8 cellular contexts compared by ENCODE assay signal in the genomic region with DNA sequence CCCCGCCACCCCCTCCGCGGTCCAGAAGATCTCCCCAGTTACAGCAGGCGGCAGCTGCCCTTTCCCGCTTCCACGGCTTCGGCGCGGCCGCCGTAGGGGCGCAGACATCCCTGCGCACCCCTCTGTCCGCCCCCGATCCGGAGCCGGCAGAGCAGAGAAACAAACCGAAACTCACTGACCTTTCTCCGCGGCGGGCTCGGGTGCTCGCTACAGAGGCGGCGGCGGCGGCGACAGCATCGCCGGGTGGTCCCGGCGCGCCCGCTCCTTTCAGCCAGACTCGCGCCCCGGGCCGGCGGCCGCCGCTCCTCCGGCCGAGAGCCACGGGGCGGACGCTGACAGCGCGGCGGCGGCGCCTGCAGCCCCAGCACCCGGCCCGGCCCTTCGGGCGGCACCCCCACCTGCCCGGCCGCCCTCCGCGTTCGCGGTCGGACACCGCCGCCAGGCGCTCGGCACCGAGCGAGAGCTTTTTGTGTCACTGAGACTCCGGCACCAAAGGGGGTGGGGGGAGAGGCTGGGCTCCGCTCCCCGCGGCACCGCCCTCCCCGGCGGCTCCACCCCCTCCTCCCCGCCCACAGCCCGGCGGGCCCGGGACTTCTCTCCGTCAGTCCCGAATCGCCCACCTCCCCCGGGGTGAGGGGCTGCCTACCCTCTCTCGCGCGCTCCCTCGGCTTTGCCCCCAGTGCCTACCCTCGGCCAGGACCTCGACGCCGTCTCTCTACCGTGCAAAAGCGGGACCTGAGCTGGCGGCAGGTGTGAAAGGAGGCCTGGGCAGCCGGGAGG. TPM values are rescaled to one million over a fixed set of nuclear protein-coding genes. Genes with fewer than 3 reads are reported as not detected.
DNase-seq lines count a peak whose midpoint lies in the region; ATAC-seq, FAIRE-seq and TF ChIP-seq lines count a peak whose summit lies in the region.

No MANE protein-coding gene starts in this region.

- DNase-seq in A549 (ENCODE audit: low read depth in 1 of 2, low spot score in 1 of 2) (peak; percentile 14 to 36), NCI-H345 treated with DMSO at 0.1 percent for 48 hours (lab: John Stamatoyannopoulos, UW; ENCODE audit: unreplicated experiment) (peak; percentile 55), mesenteric fat pad (ENCODE audit: low spot score) (peak; percentile 92)
- DNase-seq in activated CD8-positive, alpha-beta memory T cell treated with anti-CD3 and anti-CD28 coated beads for 24 hours: peak; percentile 81
- DNase-seq in stimulated activated CD8-positive, alpha-beta memory T cell treated with anti-CD3 and anti-CD28 coated beads, Interleukin-12 subunit alpha, Interleukin-12 subunit beta, amount 100 ng/mL, for 24 hours (ENCODE audit: extremely low read depth): peak; percentile 23

- H3K9me3 ChIP-seq in A549 (no peaks in the 10 kb centered on the region), endocrine pancreas (ENCODE audit: control insufficient read depth, low read length) (no peaks in the 10 kb centered on the region)

- no peaks in the 10 kb centered on the region for H3K27me3 ChIP-seq in endocrine pancreas (ENCODE audit: control insufficient read depth, insufficient read depth, low read length)

- H3K9ac ChIP-seq in endocrine pancreas (ENCODE audit: control insufficient read depth, insufficient read depth, low read length): peak overlapping the region; percentile 54

- no peak for TF ChIP-seq CTCF in A549 (IDR thresholded peaks at IDR 0.05)

- H3K4me3 ChIP-seq in A549 (peak overlapping the region; percentile 74), endocrine pancreas (ENCODE audit: control insufficient read depth, insufficient read depth, low read length) (no peak overlapping the region)

- POLR2A ChIA-PET in A549 (lab: Yijun Ruan, JAX): no interaction called here

- TF ChIP-seq POLR2A in A549 (IDR thresholded peaks at IDR 0.05; ENCODE audit: low read length): no peak

- H3K4me2 ChIP-seq in A549: peak overlapping the region; percentile 89

- peak; percentile 82 to 84 for ATAC-seq in A549
- peak; percentile 73 for ATAC-seq in GM18519 (IDR thresholded peaks at IDR 0.05; ENCODE audit: low FRiP score, unreplicated experiment)
- ATAC-seq in HG03064 (IDR thresholded peaks at IDR 0.05; ENCODE audit: low read depth, unreplicated experiment): peak; percentile 70

- no peak for FAIRE-seq in A549 (lab: Jason Lieb, UNC)

- TF ChIP-seq EP300 in A549 (IDR thresholded peaks at IDR 0.05): no peak

- TF ChIP-seq RAD21 in A549 (conservative IDR thresholded peaks at IDR 0.05 in 1 of 2, IDR thresholded peaks at IDR 0.05 in 1 of 2): no peak; a peak in 1 of 5 replicates

- WGBS in A549 (ENCODE audit: missing lambda C conversion rate): 0% methylated on average over 8 of the region's 95 CpGs

- CTCF ChIA-PET in A549 (lab: Yijun Ruan, JAX): interaction anchor here (1.0 kb wide), 1 partner anchor 313 kb away, joined by 3 read pairs; no protein-coding TSS in a partner anchor

- no peaks in the 10 kb centered on the region for H3K36me3 ChIP-seq in endocrine pancreas (ENCODE audit: control insufficient read depth, insufficient read depth, low read length)

- H3K4me1 ChIP-seq in A549: 0 out of 3 replicates have a peak, but pooled peaks cover 3% of the 10 kb centered on the region
- H3K4me1 ChIP-seq in endocrine pancreas (ENCODE audit: control insufficient read depth, insufficient read depth, low read length): peaks cover 5% of the 10 kb centered on the region

- H3K27ac ChIP-seq in A549: peak overlapping the region in 1 of 2 experiments; percentile 73; a peak in 4 of 6 replicates

TF ChIP-seq in A549, 52 proteins besides CTCF, POLR2A, EP300 and RAD21:
- TF ChIP-seq, protein P1, sequence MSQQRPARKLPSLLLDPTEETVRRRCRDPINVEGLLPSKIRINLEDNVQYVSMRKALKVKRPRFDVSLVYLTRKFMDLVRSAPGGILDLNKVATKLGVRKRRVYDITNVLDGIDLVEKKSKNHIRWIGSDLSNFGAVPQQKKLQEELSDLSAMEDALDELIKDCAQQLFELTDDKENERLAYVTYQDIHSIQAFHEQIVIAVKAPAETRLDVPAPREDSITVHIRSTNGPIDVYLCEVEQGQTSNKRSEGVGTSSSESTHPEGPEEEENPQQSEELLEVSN (IDR thresholded peaks at IDR 0.05; ENCODE audit: borderline replicate concordance, low read depth): no peak
- TF ChIP-seq FOSB (CRISPR knock-in tag; IDR thresholded peaks at IDR 0.05): no peak
- no peak for TF ChIP-seq CBX2 (IDR thresholded peaks at IDR 0.05; ENCODE audit: borderline replicate concordance, low read depth)
- TF ChIP-seq, protein P2, sequence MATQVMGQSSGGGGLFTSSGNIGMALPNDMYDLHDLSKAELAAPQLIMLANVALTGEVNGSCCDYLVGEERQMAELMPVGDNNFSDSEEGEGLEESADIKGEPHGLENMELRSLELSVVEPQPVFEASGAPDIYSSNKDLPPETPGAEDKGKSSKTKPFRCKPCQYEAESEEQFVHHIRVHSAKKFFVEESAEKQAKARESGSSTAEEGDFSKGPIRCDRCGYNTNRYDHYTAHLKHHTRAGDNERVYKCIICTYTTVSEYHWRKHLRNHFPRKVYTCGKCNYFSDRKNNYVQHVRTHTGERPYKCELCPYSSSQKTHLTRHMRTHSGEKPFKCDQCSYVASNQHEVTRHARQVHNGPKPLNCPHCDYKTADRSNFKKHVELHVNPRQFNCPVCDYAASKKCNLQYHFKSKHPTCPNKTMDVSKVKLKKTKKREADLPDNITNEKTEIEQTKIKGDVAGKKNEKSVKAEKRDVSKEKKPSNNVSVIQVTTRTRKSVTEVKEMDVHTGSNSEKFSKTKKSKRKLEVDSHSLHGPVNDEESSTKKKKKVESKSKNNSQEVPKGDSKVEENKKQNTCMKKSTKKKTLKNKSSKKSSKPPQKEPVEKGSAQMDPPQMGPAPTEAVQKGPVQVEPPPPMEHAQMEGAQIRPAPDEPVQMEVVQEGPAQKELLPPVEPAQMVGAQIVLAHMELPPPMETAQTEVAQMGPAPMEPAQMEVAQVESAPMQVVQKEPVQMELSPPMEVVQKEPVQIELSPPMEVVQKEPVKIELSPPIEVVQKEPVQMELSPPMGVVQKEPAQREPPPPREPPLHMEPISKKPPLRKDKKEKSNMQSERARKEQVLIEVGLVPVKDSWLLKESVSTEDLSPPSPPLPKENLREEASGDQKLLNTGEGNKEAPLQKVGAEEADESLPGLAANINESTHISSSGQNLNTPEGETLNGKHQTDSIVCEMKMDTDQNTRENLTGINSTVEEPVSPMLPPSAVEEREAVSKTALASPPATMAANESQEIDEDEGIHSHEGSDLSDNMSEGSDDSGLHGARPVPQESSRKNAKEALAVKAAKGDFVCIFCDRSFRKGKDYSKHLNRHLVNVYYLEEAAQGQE (IDR thresholded peaks at IDR 0.05): no peak
- TF ChIP-seq, protein P3, sequence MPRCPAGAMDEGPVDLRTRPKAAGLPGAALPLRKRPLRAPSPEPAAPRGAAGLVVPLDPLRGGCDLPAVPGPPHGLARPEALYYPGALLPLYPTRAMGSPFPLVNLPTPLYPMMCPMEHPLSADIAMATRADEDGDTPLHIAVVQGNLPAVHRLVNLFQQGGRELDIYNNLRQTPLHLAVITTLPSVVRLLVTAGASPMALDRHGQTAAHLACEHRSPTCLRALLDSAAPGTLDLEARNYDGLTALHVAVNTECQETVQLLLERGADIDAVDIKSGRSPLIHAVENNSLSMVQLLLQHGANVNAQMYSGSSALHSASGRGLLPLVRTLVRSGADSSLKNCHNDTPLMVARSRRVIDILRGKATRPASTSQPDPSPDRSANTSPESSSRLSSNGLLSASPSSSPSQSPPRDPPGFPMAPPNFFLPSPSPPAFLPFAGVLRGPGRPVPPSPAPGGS (IDR thresholded peaks at IDR 0.05): no peak
- no peak for TF ChIP-seq BHLHE40 (IDR thresholded peaks at IDR 0.05; ENCODE audit: low read depth, low read length)
- TF ChIP-seq ZSCAN20 (CRISPR knock-in tag; IDR thresholded peaks at IDR 0.05): no peak
- TF ChIP-seq HOXB5 (CRISPR knock-in tag; IDR thresholded peaks at IDR 0.05): no peak
- TF ChIP-seq HDAC2 (IDR thresholded peaks at IDR 0.05): no peak
- TF ChIP-seq, protein P4, sequence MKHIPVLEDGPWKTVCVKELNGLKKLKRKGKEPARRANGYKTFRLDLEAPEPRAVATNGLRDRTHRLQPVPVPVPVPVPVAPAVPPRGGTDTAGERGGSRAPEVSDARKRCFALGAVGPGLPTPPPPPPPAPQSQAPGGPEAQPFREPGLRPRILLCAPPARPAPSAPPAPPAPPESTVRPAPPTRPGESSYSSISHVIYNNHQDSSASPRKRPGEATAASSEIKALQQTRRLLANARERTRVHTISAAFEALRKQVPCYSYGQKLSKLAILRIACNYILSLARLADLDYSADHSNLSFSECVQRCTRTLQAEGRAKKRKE (CRISPR knock-in tag; IDR thresholded peaks at IDR 0.05; ENCODE audit: low read depth): no peak
- TF ChIP-seq ZFP36 (IDR thresholded peaks at IDR 0.05; ENCODE audit: borderline replicate concordance, partially characterized antibody): no peak
- no peak for TF ChIP-seq RCOR1 (IDR thresholded peaks at IDR 0.05; ENCODE audit: low read depth, low read length)
- TF ChIP-seq FOXS1 (CRISPR knock-in tag; IDR thresholded peaks at IDR 0.05): no peak
- no peak for TF ChIP-seq SREBF2 (IDR thresholded peaks at IDR 0.05)
- no peak for TF ChIP-seq EHMT2 (IDR thresholded peaks at IDR 0.05; ENCODE audit: low read depth)
- TF ChIP-seq ZC3H11A (IDR thresholded peaks at IDR 0.05): no peak
- no peak for TF ChIP-seq CBX8 (IDR thresholded peaks at IDR 0.05)
- no peak for TF ChIP-seq SMC3 (IDR thresholded peaks at IDR 0.05)
TF ChIP-seq in A549: peak in this region for 0.

RNA-seq across cellular contexts. Expression of a gene that starts 1.4 kb away (rescaled TPM):
- polyA plus RNA-seq in A549 (2011; rRNA removed): 0.04 and 0.12 TPM in 2 replicates
- polyA plus RNA-seq in A549 (2012; cell fraction: cytosol; rRNA removed): 0.12 TPM in 1 of 2 replicates, not detected in the other
- polyA plus RNA-seq in A549 (2012; cell fraction: nucleus; rRNA removed): 0.04 TPM in 1 of 2 replicates, not detected in the other
- 0.04 TPM in 1 of 3 replicates, not detected in the others for polyA plus RNA-seq in A549 (2017; fragmentation: RNase III; extraction: RNeasy Plus Mini Kit Qiagen cat#74134 plus additional on column Dnase treatment)
- polyA minus RNA-seq in A549 (2011; rRNA and poly(A)+ RNA removed): 0.39 and 0.50 TPM in 2 replicates
- total RNA-seq in mesenteric fat pad: 9.6 TPM

Comparison
In these comparisons a context has a peak if more than half of its experiments do, and no peak if none do; other contexts are left out.
1. DNase-seq: peak in every context shown above with its lines; median percentile 92 in mesenteric fat pad; 81 in activated CD8-positive, alpha-beta memory T cell treated with anti-CD3 and anti-CD28 coated beads for 24 hours; 55 in NCI-H345 treated with DMSO at 0.1 percent for 48 hours; 25 in A549; 23 in stimulated activated CD8-positive, alpha-beta memory T cell treated with anti-CD3 and anti-CD28 coated beads, Interleukin-12 subunit alpha, Interleukin-12 subunit beta, amount 100 ng/mL, for 24 hours.